In genomic region chr15:49556437-49556836, GRCh38 we compare ENCODE assay signal across 37 cellular contexts.
DNase-seq lines count a peak whose midpoint lies in the region; ATAC-seq, FAIRE-seq and TF ChIP-seq lines count a peak whose summit lies in the region.
"Had no signal": no experiment of that assay in that cellular context is flagged by ENCODE, and none has a peak within 500 bp of the region (broad histone marks: within the 10 kb centered on the region; RNA-seq: fewer than 3 reads in every experiment).

No MANE protein-coding gene starts in this region.

- CTCF ChIA-PET in H1 (lab: Charles Lee; ENCODE audit: partially characterized antibody), result no interaction called here

- H3K4me1 Mint-ChIP-seq in osteocyte (ENCODE audit: unreplicated experiment), result no peaks in the 10 kb centered on the region
- H3K4me1 Mint-ChIP-seq: B cell; CD4-positive, alpha-beta memory T cell; CD4-positive, CD25-positive, alpha-beta regulatory T cell; CD8-positive, alpha-beta memory T cell had no signal

- no peak overlapping the region for H4K91ac ChIP-seq in H1 (replicated peaks; ENCODE audit: insufficient read length, low read length)
- H4K91ac ChIP-seq in mesenchymal stem cell (ENCODE audit: low read length), result peak overlapping the region; percentile 46

- TF ChIP-seq CTCF in H1 (IDR thresholded peaks at IDR 0.05; ENCODE audit: control extremely low read depth in 1 of 3, insufficient read depth in 1 of 3, low read depth in 1 of 3, low read length in 3 of 3), result no peak
- TF ChIP-seq CTCF in osteocyte (IDR thresholded peaks at IDR 0.05), result no peak
- TF ChIP-seq CTCF in upper lobe of right lung (IDR thresholded peaks at IDR 0.05), result no peak

- H3K23ac ChIP-seq in H1 (ENCODE audit: insufficient read length), result no peak overlapping the region
- H3K23ac ChIP-seq in mesenchymal stem cell (ENCODE audit: low read length in 2 of 2), result no peak overlapping the region

- H3K9me3 Mint-ChIP-seq in osteocyte (ENCODE audit: unreplicated experiment), result peaks cover 52% of the 10 kb centered on the region

- no peak overlapping the region for H2BK5ac ChIP-seq in H1 (ENCODE audit: low read depth, low read length)
- H2BK5ac ChIP-seq in mesenchymal stem cell (ENCODE audit: low read depth, low read length, poor library complexity, severe bottlenecking), result no peak overlapping the region

- no peak overlapping the region for H4K5ac ChIP-seq in H1 (ENCODE audit: insufficient read length, low read depth, low read length)

- H2BK20ac ChIP-seq in H1 (ENCODE audit: low read length), result no peak overlapping the region

- FAIRE-seq in H1 (lab: Jason Lieb, UNC), result no peak
- FAIRE-seq: A204.1, A549, D721Med had no signal

- WGBS in H1 (ENCODE audit: extremely low coverage in 1 of 2, insufficient coverage in 1 of 2, insufficient read length in 1 of 2, insufficient replicate concordance in 2 of 2, low coverage in 1 of 2, low lambda C conversion rate in 2 of 2, missing lambda C conversion rate in 1 of 2), 2 experiments, result 83% methylated on average over 3 of the region's 3 CpGs; no CpG with 5 or more reads in 1 of the 2 experiments
- WGBS in mesenchymal stem cell, result 91% methylated on average over 3 of the region's 3 CpGs

- H3K4me3 Mint-ChIP-seq in osteocyte (ENCODE audit: unreplicated experiment), result no peak overlapping the region
- H3K4me3 Mint-ChIP-seq: B cell; CD14-positive monocyte; CD4-positive, alpha-beta memory T cell; CD4-positive, alpha-beta T cell; CD4-positive, CD25-positive, alpha-beta regulatory T cell; CD8-positive, alpha-beta memory T cell; CD8-positive, alpha-beta T cell had no signal

- H3K79me2 ChIP-seq in H1 (ENCODE audit: control insufficient read depth in 1 of 2, insufficient read depth in 2 of 2, low read length in 2 of 2), result no peaks in the 10 kb centered on the region

- no peak overlapping the region for H3K56ac ChIP-seq in H1 (replicated peaks; ENCODE audit: insufficient read length, low read depth, low read length)

- no peaks in the 10 kb centered on the region for H3K79me1 ChIP-seq in H1 (ENCODE audit: low read depth, low read length)
- H3K79me1 ChIP-seq in mesenchymal stem cell (replicated peaks; ENCODE audit: low read length, poor library complexity, severe bottlenecking), result no peaks in the 10 kb centered on the region

- no peaks in the 10 kb centered on the region for H3K36me3 ChIP-seq in H1 (ENCODE audit: control insufficient read depth in 2 of 4, insufficient read depth in 4 of 4, low read length in 3 of 4)
- no peaks in the 10 kb centered on the region for H3K36me3 ChIP-seq in mesenchymal stem cell (ENCODE audit: control insufficient read depth in 1 of 2, insufficient read depth in 2 of 2, low read depth in 1 of 2, low read length in 2 of 2)
- no peaks in the 10 kb centered on the region for H3K36me3 ChIP-seq in upper lobe of right lung
- H3K36me3 ChIP-seq: BE2C; BLaER1; BLaER1 treated with 17β-estradiol and CSF1 and Interleukin-3, amounts not matched to agents 10 nM and 100 nM had no signal

- no peak overlapping the region for H2BK12ac ChIP-seq in H1 (ENCODE audit: low read depth, low read length)
- no peak overlapping the region for H2BK12ac ChIP-seq in mesenchymal stem cell (ENCODE audit: low read length in 2 of 2)

- no peak overlapping the region for H3K4me2 ChIP-seq in H1 (ENCODE audit: insufficient read depth in 1 of 2, low read depth in 2 of 2, low read length in 2 of 2)
- H3K4me2 ChIP-seq in mesenchymal stem cell (ENCODE audit: low read length, poor library complexity, severe bottlenecking), result no peak overlapping the region
- H3K4me2 ChIP-seq: A549; BLaER1; BLaER1 treated with 17β-estradiol and CSF1 and Interleukin-3, amounts not matched to agents 10 nM and 100 nM had no signal

- H3K4me3 ChIP-seq in H1 (ENCODE audit: extremely low read depth in 1 of 4, insufficient read depth in 2 of 4, low read depth in 3 of 4, low read length in 4 of 4) (no peak overlapping the region), mesenchymal stem cell (ENCODE audit: insufficient read depth in 1 of 2, low read depth in 1 of 2, low read length in 2 of 2) (no peak overlapping the region), upper lobe of right lung (no peak overlapping the region)
- H3K4me3 ChIP-seq: A549; BLaER1; BLaER1 treated with 17β-estradiol and CSF1 and Interleukin-3, amounts not matched to agents 10 nM and 100 nM had no signal

- H3K14ac ChIP-seq in H1 (ENCODE audit: insufficient read length) (no peak overlapping the region), mesenchymal stem cell (ENCODE audit: low read length in 2 of 2) (no peak overlapping the region)

- H3K9me3 ChIP-seq in H1 (ENCODE audit: insufficient read depth in 2 of 2, low read depth in 1 of 2, low read length in 1 of 2), result peaks cover 4% of the 10 kb centered on the region in 2 experiments; a peak in 1 of 4 replicates
- H3K9me3 ChIP-seq in mesenchymal stem cell (ENCODE audit: control insufficient read depth, low read length), result peaks cover 41% of the 10 kb centered on the region
- H3K9me3 ChIP-seq in upper lobe of right lung, result peaks cover 11% of the 10 kb centered on the region
- H3K9me3 ChIP-seq: BE2C had no signal

- H3K9ac ChIP-seq in H1 (replicated peaks in 1 of 4; ENCODE audit: extremely low read depth in 1 of 4, low read depth in 3 of 4, low read length in 3 of 4) (no peak overlapping the region), mesenchymal stem cell (ENCODE audit: low read length) (no peak overlapping the region)
- H3K9ac ChIP-seq: BLaER1; BLaER1 treated with 17β-estradiol and CSF1 and Interleukin-3, amounts not matched to agents 10 nM and 100 nM had no signal

- no peak overlapping the region for H3K27ac Mint-ChIP-seq in osteocyte (ENCODE audit: unreplicated experiment)
- H3K27ac Mint-ChIP-seq: B cell; CD4-positive, alpha-beta memory T cell; CD4-positive, alpha-beta T cell; CD4-positive, CD25-positive, alpha-beta regulatory T cell; CD8-positive, alpha-beta memory T cell; CD8-positive, alpha-beta T cell had no signal

- H2BK15ac ChIP-seq in H1 (ENCODE audit: low read length) (no peak overlapping the region), mesenchymal stem cell (ENCODE audit: low read depth, poor library complexity, severe bottlenecking) (no peak overlapping the region)

- H3K27ac ChIP-seq in H1 (ENCODE audit: low read depth, low read length) (no peak overlapping the region), mesenchymal stem cell (ENCODE audit: low read length, poor library complexity, severe bottlenecking) (no peak overlapping the region), upper lobe of right lung (no peak overlapping the region)
- H3K27ac ChIP-seq: 22Rv1; A549; BLaER1; BLaER1 treated with 17β-estradiol and CSF1 and Interleukin-3, amounts not matched to agents 10 nM and 100 nM; C4-2B had no signal

- TF ChIP-seq RAD21 in H1 (IDR thresholded peaks at IDR 0.05 in 1 of 2, conservative IDR thresholded peaks at IDR 0.05 in 1 of 2; ENCODE audit: low read depth in 2 of 2, low read length in 2 of 2), result no peak

- no peaks in the 10 kb centered on the region for H3K27me3 ChIP-seq in H1 (replicated peaks in 1 of 4; ENCODE audit: control insufficient read depth in 3 of 4, extremely low read depth in 1 of 4, insufficient read depth in 3 of 4, low read length in 3 of 4)
- no peaks in the 10 kb centered on the region for H3K27me3 ChIP-seq in mesenchymal stem cell (ENCODE audit: control insufficient read depth in 1 of 2, insufficient read depth in 1 of 2, low read length in 2 of 2)
- H3K27me3 ChIP-seq in upper lobe of right lung, result no peaks in the 10 kb centered on the region
- H3K27me3 ChIP-seq: BE2C; BLaER1; BLaER1 treated with 17β-estradiol and CSF1 and Interleukin-3, amounts not matched to agents 10 nM and 100 nM had no signal

- ATAC-seq in upper lobe of right lung (no peak), HG03280 (IDR thresholded peaks at IDR 0.05; ENCODE audit: unreplicated experiment) (no peak), left lobe of liver (no peak)
- ATAC-seq: A549; CD8-positive, alpha-beta T cell had no signal

- H2AFZ ChIP-seq in H1 (ENCODE audit: low read length), result no peak overlapping the region
- no peak overlapping the region for H2AFZ ChIP-seq in mesenchymal stem cell (ENCODE audit: low read depth, low read length)

- TF ChIP-seq EP300 in H1 (IDR thresholded peaks at IDR 0.05; ENCODE audit: borderline replicate concordance in 1 of 2, low read depth in 2 of 2, low read length in 2 of 2), result no peak

- no peak overlapping the region for H2AK5ac ChIP-seq in H1 (ENCODE audit: low read depth, low read length)
- H2AK5ac ChIP-seq in mesenchymal stem cell (ENCODE audit: low read length, severe bottlenecking), result no peak overlapping the region

- POLR2A ChIA-PET in H1 (lab: Charles Lee; ENCODE audit: partially characterized antibody), result no interaction called here

- intact Hi-C loops in upper lobe of right lung (cut with DNase I) (no loop called here), posterior cingulate gyrus (cut with DNase I) (no loop called here)

- peak overlapping the region; percentile 23; the same call in 1 of the 2 replicates for H4K8ac ChIP-seq in H1 (ENCODE audit: extremely low read depth, insufficient read depth, low read length)
- no peak overlapping the region for H4K8ac ChIP-seq in mesenchymal stem cell (ENCODE audit: low read length)

- no peaks in the 10 kb centered on the region for H3K23me2 ChIP-seq in H1 (ENCODE audit: low read depth, low read length)

- DNase-seq in H1 (ENCODE audit: low read depth in 1 of 2, low spot score in 2 of 2) (no peak), mesenchymal stem cell (no peak), osteocyte (ENCODE audit: extremely low spot score, unreplicated experiment) (peak; percentile 78), upper lobe of right lung (peak; percentile 36), posterior cingulate gyrus (no peak), left lobe of liver (ENCODE audit: low spot score) (no peak), OCI-M1 (lab: John Stamatoyannopoulos, UW) (no peak)
- DNase-seq: 8988T; ACHN; AML-193; BE2C; C1 segment of cervical spinal cord; Caco-2; Calu3; CD4-positive, alpha-beta memory T cell; CD4-positive, alpha-beta T cell; CD4-positive, CD25-positive, alpha-beta regulatory T cell; CD8-positive, alpha-beta memory T cell; CD8-positive, alpha-beta T cell; COR-L47; DMS 273 treated with DMSO at 0.1 percent for 48 hours; DMS153; DMS53; DMS79; DMS79 treated with DMSO at 0.1 percent for 48 hours; DND-41; EL had no signal

- H2BK120ac ChIP-seq in H1 (replicated peaks; ENCODE audit: low read depth, low read length) (no peak overlapping the region), mesenchymal stem cell (ENCODE audit: low read depth, low read length) (no peak overlapping the region)

- no peak for TF ChIP-seq POLR2A in H1 (IDR thresholded peaks at IDR 0.05; ENCODE audit: control extremely low read depth in 1 of 2, low read depth in 2 of 2, low read length in 2 of 2)

- H3K36me3 Mint-ChIP-seq in osteocyte (ENCODE audit: unreplicated experiment), result no peaks in the 10 kb centered on the region

- H4K20me1 ChIP-seq in H1 (replicated peaks in 1 of 2; ENCODE audit: control insufficient read depth in 1 of 2, insufficient read depth in 2 of 2, low read length in 2 of 2), result no peaks in the 10 kb centered on the region
- H4K20me1 ChIP-seq: BLaER1; BLaER1 treated with 17β-estradiol and CSF1 and Interleukin-3, amounts not matched to agents 10 nM and 100 nM had no signal

- H3K4me1 ChIP-seq in H1 (replicated peaks in 1 of 4; ENCODE audit: control insufficient read depth in 3 of 4, insufficient read depth in 4 of 4, low read length in 3 of 4), result no peaks in the 10 kb centered on the region
- H3K4me1 ChIP-seq in mesenchymal stem cell (ENCODE audit: control insufficient read depth, insufficient read depth, low read depth, low read length), result no peaks in the 10 kb centered on the region
- no peaks in the 10 kb centered on the region for H3K4me1 ChIP-seq in upper lobe of right lung
- H3K4me1 ChIP-seq: A549; BE2C; BLaER1; BLaER1 treated with 17β-estradiol and CSF1 and Interleukin-3, amounts not matched to agents 10 nM and 100 nM; Caco-2 had no signal

- no peak overlapping the region for H3K18ac ChIP-seq in H1 (ENCODE audit: extremely low read depth, low read length)
- no peak overlapping the region for H3K18ac ChIP-seq in mesenchymal stem cell (ENCODE audit: low read depth in 1 of 2, low read length in 2 of 2)

- H3K27me3 Mint-ChIP-seq in osteocyte (ENCODE audit: unreplicated experiment), result peaks cover 11% of the 10 kb centered on the region
- H3K27me3 Mint-ChIP-seq: B cell; CD4-positive, alpha-beta T cell had no signal

- no peak overlapping the region for H3K4ac ChIP-seq in H1 (replicated peaks; ENCODE audit: insufficient read length, low read depth, low read length)
- H3K4ac ChIP-seq in mesenchymal stem cell (ENCODE audit: low read depth in 1 of 2, low read length in 2 of 2), result no peak overlapping the region

Comparison
In these comparisons a context has a peak if more than half of its experiments do, and no peak if none do; other contexts are left out.
1. DNase-seq: peak in osteocyte (single experiment) and upper lobe of right lung (single experiment); none in H1 (0 of 2), mesenchymal stem cell (single experiment), posterior cingulate gyrus (0 of 10), left lobe of liver (single experiment) and OCI-M1 (single experiment).